ENCODE assay signal across 9 cellular contexts in the genomic region with DNA sequence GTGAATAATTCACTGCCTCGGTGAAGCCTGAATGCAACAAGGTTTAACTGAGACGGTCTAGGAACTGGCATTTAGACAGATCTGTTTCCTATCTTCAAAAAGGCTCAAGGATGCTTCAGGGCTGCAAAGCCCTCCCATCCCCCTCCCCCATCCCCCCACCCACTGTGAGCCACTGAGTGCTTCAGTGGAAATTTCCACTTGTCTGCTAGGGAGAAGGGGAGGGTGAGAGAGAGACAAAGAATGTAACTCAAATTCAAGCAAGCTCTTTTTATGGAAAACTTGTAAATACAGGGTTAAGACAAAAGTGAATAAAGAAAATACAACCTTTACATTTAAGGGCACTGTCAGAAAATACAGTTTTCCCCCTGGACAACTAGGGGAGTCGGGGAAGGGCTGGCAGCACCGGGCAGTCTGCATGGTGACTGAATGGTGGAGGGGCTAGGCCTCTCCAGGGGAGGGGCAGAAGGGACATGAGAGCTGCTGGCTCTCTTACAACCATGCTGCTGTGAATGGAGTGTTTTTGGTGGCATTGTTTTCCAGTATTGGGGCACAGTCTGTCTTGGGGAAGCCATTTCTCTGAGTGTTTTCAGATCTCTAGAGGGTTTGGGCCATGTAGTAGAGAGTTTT. TPM values are rescaled to one million over a fixed set of nuclear protein-coding genes. Genes with fewer than 3 reads are reported as not detected.
DNase-seq lines count a peak whose midpoint lies in the region; ATAC-seq and TF ChIP-seq lines count a peak whose summit lies in the region.
"Had no signal": no experiment of that assay in that cellular context is flagged by ENCODE, and none has a peak within 500 bp of the region (broad histone marks: within the 10 kb centered on the region; RNA-seq: fewer than 3 reads in every experiment).

No MANE protein-coding gene starts in this region.

- H3K27me3 Mint-ChIP-seq in activated CD8-positive, alpha-beta T cell treated with anti-CD3 and anti-CD28 coated beads, Interleukin-2, amount 10 ng/mL, durations not matched to agents 7 days and 5 days (ENCODE audit: low read depth) = no peaks in the 10 kb centered on the region

- H3K9me3 Mint-ChIP-seq in activated CD8-positive, alpha-beta T cell treated with anti-CD3 and anti-CD28 coated beads, Interleukin-2, amount 10 ng/mL, durations not matched to agents 7 days and 5 days (ENCODE audit: insufficient read depth) = no peaks in the 10 kb centered on the region

- POLR2A ChIA-PET in HEK293T (lab: Yijun Ruan, JAX) = no interaction called here
- POLR2A ChIA-PET in activated CD8-positive, alpha-beta T cell treated with anti-CD3 and anti-CD28 coated beads, Interleukin-2, amount 10 ng/mL, durations not matched to agents 7 days and 5 days (lab: Charles Lee) = interaction anchor here (1.1 to 1.8 kb wide), 5 partner anchors 24 to 155 kb away, joined by 3 to 8 read pairs (median 5); no protein-coding TSS in a partner anchor

- H3K4me1 ChIP-seq in left ventricle myocardium inferior = peaks cover 66% of the 10 kb centered on the region

- H3K36me3 Mint-ChIP-seq in activated CD8-positive, alpha-beta T cell treated with anti-CD3 and anti-CD28 coated beads, Interleukin-2, amount 10 ng/mL, durations not matched to agents 7 days and 5 days (ENCODE audit: low read depth) = peaks cover 80% of the 10 kb centered on the region

- H3K36me3 ChIP-seq in left ventricle myocardium inferior = peaks cover 11% of the 10 kb centered on the region

- CTCF ChIA-PET in HEK293T (lab: Yijun Ruan, JAX) = interaction anchor here (0.6 to 0.7 kb wide), 3 partner anchors 7 to 71 kb away, joined by 3 to 5 read pairs (median 3); no protein-coding TSS in a partner anchor
- CTCF ChIA-PET in activated CD8-positive, alpha-beta T cell treated with anti-CD3 and anti-CD28 coated beads, Interleukin-2, amount 10 ng/mL, durations not matched to agents 7 days and 5 days (lab: Charles Lee) = interaction anchor here (0.6 to 3.4 kb wide), 25 partner anchors 9 to 226 kb away, joined by 3 to 35 read pairs (median 4); no protein-coding TSS in a partner anchor

- H3K27me3 ChIP-seq in left ventricle myocardium inferior (ENCODE audit: low read depth) = no peaks in the 10 kb centered on the region

- H3K27ac ChIP-seq in left ventricle myocardium inferior (replicated peaks) (peak overlapping the region; percentile 87), skin epidermis (peak overlapping the region in 13 of 21 experiments; percentile 1 to 76 (median 62))
- H3K27ac ChIP-seq: PC-9 had no signal

- ATAC-seq in activated CD8-positive, alpha-beta T cell treated with anti-CD3 and anti-CD28 coated beads, Interleukin-2, amount 10 ng/mL, durations not matched to agents 7 days and 5 days = peak; percentile 23
- ATAC-seq in HG02970 (IDR thresholded peaks at IDR 0.05; ENCODE audit: low FRiP score, unreplicated experiment) = no peak

- H3K4me3 Mint-ChIP-seq in activated CD8-positive, alpha-beta T cell treated with anti-CD3 and anti-CD28 coated beads, Interleukin-2, amount 10 ng/mL, durations not matched to agents 7 days and 5 days = peak overlapping the region; percentile 50

- intact Hi-C loops in left ventricle myocardium inferior (cut with micrococcal nuclease) = no loop called here

- DNase-seq in HEK293T (ENCODE audit: extremely low spot score) (peak; percentile 25), left ventricle myocardium inferior (no peak), NCI-H2029 (lab: John Stamatoyannopoulos, UW) (no peak), SKM-1 (lab: John Stamatoyannopoulos, UW; ENCODE audit: unreplicated experiment) (no peak)
- DNase-seq in activated CD8-positive, alpha-beta T cell treated with anti-CD3 and anti-CD28 coated beads, Interleukin-2, amount 10 ng/mL, durations not matched to agents 7 days and 5 days = no peak
- no peak for DNase-seq in stimulated activated CD4-positive, alpha-beta T cell treated with anti-CD3 and anti-CD28 coated beads, Interleukin-4, amount 100 ng/mL, for 1 hour
- DNase-seq: PC-9 had no signal

- peak overlapping the region; percentile 83 for H3K27ac Mint-ChIP-seq in activated CD8-positive, alpha-beta T cell treated with anti-CD3 and anti-CD28 coated beads, Interleukin-2, amount 10 ng/mL, durations not matched to agents 7 days and 5 days

- no peaks in the 10 kb centered on the region for H3K9me3 ChIP-seq in left ventricle myocardium inferior (replicated peaks)

- H3K4me1 Mint-ChIP-seq in activated CD8-positive, alpha-beta T cell treated with anti-CD3 and anti-CD28 coated beads, Interleukin-2, amount 10 ng/mL, durations not matched to agents 7 days and 5 days (ENCODE audit: low read depth) = peaks cover 72% of the 10 kb centered on the region

- H3K4me3 ChIP-seq in left ventricle myocardium inferior (peak overlapping the region; percentile 52), skin epidermis (no peak overlapping the region)
- H3K4me3 ChIP-seq: PC-9 had no signal

- TF ChIP-seq CTCF in left ventricle myocardium inferior (IDR thresholded peaks at IDR 0.05; ENCODE audit: borderline replicate concordance) = no peak

TF ChIP-seq in HEK293T, 16 proteins besides CTCF, POLR2A, EP300 and RAD21:
- TF ChIP-seq NFRKB (IDR thresholded peaks at IDR 0.05) (no peak), ELF4 (IDR thresholded peaks at IDR 0.05) (no peak), ZNF384 (IDR thresholded peaks at IDR 0.05) (no peak), HDGF (IDR thresholded peaks at IDR 0.05; ENCODE audit: borderline replicate concordance) (no peak), BHLHE40 (IDR thresholded peaks at IDR 0.05; ENCODE audit: borderline replicate concordance) (no peak), SP1 (IDR thresholded peaks at IDR 0.05) (no peak), TARDBP (IDR thresholded peaks at IDR 0.05) (no peak), SUZ12 (IDR thresholded peaks at IDR 0.05) (no peak), LEF1 (IDR thresholded peaks at IDR 0.05; ENCODE audit: borderline replicate concordance) (no peak), FOXM1 (IDR thresholded peaks at IDR 0.05; ENCODE audit: borderline replicate concordance) (no peak), ARNT (IDR thresholded peaks at IDR 0.05) (no peak), CTBP1 (IDR thresholded peaks at IDR 0.05; ENCODE audit: borderline replicate concordance) (no peak), FOXA1 (IDR thresholded peaks at IDR 0.05) (no peak), FOXK2 (IDR thresholded peaks at IDR 0.05) (no peak), L3MBTL2 (conservative IDR thresholded peaks at IDR 0.05) (no peak)
- TF ChIP-seq, protein P1, sequence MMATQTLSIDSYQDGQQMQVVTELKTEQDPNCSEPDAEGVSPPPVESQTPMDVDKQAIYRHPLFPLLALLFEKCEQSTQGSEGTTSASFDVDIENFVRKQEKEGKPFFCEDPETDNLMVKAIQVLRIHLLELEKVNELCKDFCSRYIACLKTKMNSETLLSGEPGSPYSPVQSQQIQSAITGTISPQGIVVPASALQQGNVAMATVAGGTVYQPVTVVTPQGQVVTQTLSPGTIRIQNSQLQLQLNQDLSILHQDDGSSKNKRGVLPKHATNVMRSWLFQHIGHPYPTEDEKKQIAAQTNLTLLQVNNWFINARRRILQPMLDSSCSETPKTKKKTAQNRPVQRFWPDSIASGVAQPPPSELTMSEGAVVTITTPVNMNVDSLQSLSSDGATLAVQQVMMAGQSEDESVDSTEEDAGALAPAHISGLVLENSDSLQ (IDR thresholded peaks at IDR 0.05) = no peak

RNA-seq across cellular contexts. Expression of a gene that starts 56.7 kb away (rescaled TPM):
- total RNA-seq in activated CD8-positive, alpha-beta T cell treated with anti-CD3 and anti-CD28 coated beads, Interleukin-2, amount 10 ng/mL, durations not matched to agents 7 days and 5 days = 10 to 100 TPM; 80.2 to 84.3 TPM
- 61.9 TPM for total RNA-seq in left ventricle myocardium inferior

RNA-seq across cellular contexts. Expression of a gene that starts 56.7 kb away (rescaled TPM):
- total RNA-seq in activated CD8-positive, alpha-beta T cell treated with anti-CD3 and anti-CD28 coated beads, Interleukin-2, amount 10 ng/mL, durations not matched to agents 7 days and 5 days = 10 to 100 TPM; 22.4 to 24.2 TPM
- 4.7 TPM for total RNA-seq in left ventricle myocardium inferior
